ENCODE assay signal across 8 cellular contexts in the genomic region with DNA sequence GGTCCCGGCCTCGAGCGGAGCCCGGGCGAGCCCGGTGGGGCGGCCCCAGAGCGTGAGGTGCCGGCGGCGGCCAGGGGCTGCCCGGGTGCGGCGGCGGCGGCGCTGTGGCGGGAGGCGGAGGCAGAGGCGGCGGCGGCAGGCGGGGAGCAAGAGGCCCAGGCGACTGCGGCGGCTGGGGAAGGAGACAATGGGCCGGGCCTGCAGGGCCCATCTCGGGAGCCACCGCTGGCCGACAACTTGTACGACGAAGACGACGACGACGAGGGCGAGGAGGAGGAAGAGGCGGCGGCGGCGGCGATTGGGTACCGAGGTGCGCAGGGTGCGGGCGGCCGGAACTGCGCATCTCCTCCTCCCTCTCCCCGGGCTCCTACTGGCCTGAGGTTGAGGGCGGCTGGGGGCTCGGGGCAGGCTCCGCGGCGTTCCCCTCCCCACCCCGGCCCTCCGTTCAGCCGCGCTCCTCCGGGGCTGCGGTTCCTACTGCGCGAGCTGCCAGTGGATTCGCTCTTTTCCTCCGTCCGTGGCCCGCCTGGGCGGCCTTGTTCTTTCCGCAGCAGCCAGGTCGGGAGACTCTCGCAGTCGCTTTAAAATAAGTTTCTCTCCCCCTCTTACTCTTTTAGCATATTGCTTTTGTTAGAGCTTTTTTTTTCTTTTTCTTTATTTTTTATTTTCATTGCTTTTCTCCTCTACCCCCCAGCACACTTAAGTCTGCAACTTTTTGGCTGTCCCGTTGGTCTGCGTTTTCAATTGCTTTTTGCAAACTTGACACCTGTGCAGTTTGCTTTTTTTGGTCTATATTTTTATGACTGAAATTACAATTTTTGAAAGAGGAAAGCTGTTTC. TPM values are rescaled to one million over a fixed set of nuclear protein-coding genes. Genes with fewer than 3 reads are reported as not detected.
DNase-seq lines count a peak whose midpoint lies in the region; ATAC-seq and TF ChIP-seq lines count a peak whose summit lies in the region.

No MANE protein-coding gene starts in this region.

- TF ChIP-seq CTCF in omental fat pad (IDR thresholded peaks at IDR 0.05) (no peak), suprapubic skin (IDR thresholded peaks at IDR 0.05) (no peak)

- H3K27ac Mint-ChIP-seq in activated naive CD4-positive, alpha-beta T cell treated with anti-CD3 and anti-CD28 coated beads, Interleukin-2, amount 50 U/mL, for 72 hours, result peak overlapping the region; percentile 90 to 95

- in situ Hi-C loops in G401 (cut with HindIII; ENCODE audit: low sequenced_read_pairs), result no loop called here

- DNase-seq in G401 (ENCODE audit: low spot score) (peak; percentile 67), HCEC 1CT (peak; percentile 78), M059J (ENCODE audit: low read depth) (peak; percentile 75), glomerular visceral epithelial cell (ENCODE audit: extremely low spot score) (peak; percentile 82), omental fat pad (ENCODE audit: low spot score) (peak; percentile 27), suprapubic skin (ENCODE audit: low spot score in 2 of 2) (peak; percentile 88 to 92)
- peak; percentile 79 to 82 for DNase-seq in activated naive CD4-positive, alpha-beta T cell treated with anti-CD3 and anti-CD28 coated beads, Interleukin-2, amount 50 U/mL, for 72 hours (ENCODE audit: low spot score in 2 of 2)

- peaks cover 20 to 37% of the 10 kb centered on the region in 2 donors for H3K36me3 Mint-ChIP-seq in activated naive CD4-positive, alpha-beta T cell treated with anti-CD3 and anti-CD28 coated beads, Interleukin-2, amount 50 U/mL, for 72 hours

- ATAC-seq in SK-N-SH treated with all-trans-retinoic acid at 6 μM for 48 hours (peak; percentile 82), omental fat pad (ENCODE audit: low FRiP score) (peak; percentile 76)
- peak; percentile 86 to 87 for ATAC-seq in activated naive CD4-positive, alpha-beta T cell treated with anti-CD3 and anti-CD28 coated beads, Interleukin-2, amount 50 U/mL, for 72 hours

- H3K4me3 ChIP-seq in suprapubic skin, result peak overlapping the region; percentile 90

- no peaks in the 10 kb centered on the region for H3K27me3 ChIP-seq in suprapubic skin

- peak overlapping the region; percentile 100 for H3K27ac ChIP-seq in suprapubic skin

- H3K36me3 ChIP-seq in suprapubic skin, result peaks cover 32% of the 10 kb centered on the region

- H3K9me3 ChIP-seq in suprapubic skin, result no peaks in the 10 kb centered on the region

- TF ChIP-seq POLR2A in suprapubic skin (IDR thresholded peaks at IDR 0.05), result no peak

- H3K9me3 Mint-ChIP-seq in activated naive CD4-positive, alpha-beta T cell treated with anti-CD3 and anti-CD28 coated beads, Interleukin-2, amount 50 U/mL, for 72 hours, result no peaks in the 10 kb centered on the region

- TF ChIP-seq EP300 in suprapubic skin (IDR thresholded peaks at IDR 0.05), result no peak

- peaks cover 29% of the 10 kb centered on the region for H3K4me1 ChIP-seq in suprapubic skin

- under 1% methylated on average over 52 of the region's 73 CpGs for WGBS in suprapubic skin

TF ChIP-seq in SK-N-SH treated with all-trans-retinoic acid at 6 μM for 48 hours, 23 proteins besides CTCF, POLR2A, EP300 and RAD21:
- TF ChIP-seq ZNF70 (CRISPR knock-in tag; IDR thresholded peaks at IDR 0.05) (no peak), ZNF565 (CRISPR knock-in tag; conservative IDR thresholded peaks at IDR 0.05; ENCODE audit: low read depth) (no peak), RARB (CRISPR knock-in tag; IDR thresholded peaks at IDR 0.05) (no peak), TOX (CRISPR knock-in tag; IDR thresholded peaks at IDR 0.05; ENCODE audit: borderline replicate concordance) (no peak), GLIS3 (CRISPR knock-in tag; IDR thresholded peaks at IDR 0.05) (no peak)
- TF ChIP-seq, protein P1, sequence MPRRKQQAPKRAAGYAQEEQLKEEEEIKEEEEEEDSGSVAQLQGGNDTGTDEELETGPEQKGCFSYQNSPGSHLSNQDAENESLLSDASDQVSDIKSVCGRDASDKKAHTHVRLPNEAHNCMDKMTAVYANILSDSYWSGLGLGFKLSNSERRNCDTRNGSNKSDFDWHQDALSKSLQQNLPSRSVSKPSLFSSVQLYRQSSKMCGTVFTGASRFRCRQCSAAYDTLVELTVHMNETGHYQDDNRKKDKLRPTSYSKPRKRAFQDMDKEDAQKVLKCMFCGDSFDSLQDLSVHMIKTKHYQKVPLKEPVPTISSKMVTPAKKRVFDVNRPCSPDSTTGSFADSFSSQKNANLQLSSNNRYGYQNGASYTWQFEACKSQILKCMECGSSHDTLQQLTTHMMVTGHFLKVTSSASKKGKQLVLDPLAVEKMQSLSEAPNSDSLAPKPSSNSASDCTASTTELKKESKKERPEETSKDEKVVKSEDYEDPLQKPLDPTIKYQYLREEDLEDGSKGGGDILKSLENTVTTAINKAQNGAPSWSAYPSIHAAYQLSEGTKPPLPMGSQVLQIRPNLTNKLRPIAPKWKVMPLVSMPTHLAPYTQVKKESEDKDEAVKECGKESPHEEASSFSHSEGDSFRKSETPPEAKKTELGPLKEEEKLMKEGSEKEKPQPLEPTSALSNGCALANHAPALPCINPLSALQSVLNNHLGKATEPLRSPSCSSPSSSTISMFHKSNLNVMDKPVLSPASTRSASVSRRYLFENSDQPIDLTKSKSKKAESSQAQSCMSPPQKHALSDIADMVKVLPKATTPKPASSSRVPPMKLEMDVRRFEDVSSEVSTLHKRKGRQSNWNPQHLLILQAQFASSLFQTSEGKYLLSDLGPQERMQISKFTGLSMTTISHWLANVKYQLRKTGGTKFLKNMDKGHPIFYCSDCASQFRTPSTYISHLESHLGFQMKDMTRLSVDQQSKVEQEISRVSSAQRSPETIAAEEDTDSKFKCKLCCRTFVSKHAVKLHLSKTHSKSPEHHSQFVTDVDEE (CRISPR knock-in tag; IDR thresholded peaks at IDR 0.05), result no peak

RNA-seq across cellular contexts. Expression of a gene that starts 0.6 kb away (rescaled TPM):
- 14.8 and 27.2 TPM in 2 replicates for total RNA-seq in G401 (2014; rRNA removed; shearing (Covaris generic))
- 8.1 and 15.2 TPM in 2 replicates for total RNA-seq in M059J (2014; rRNA removed; shearing (Covaris generic))
- 10 to 100 TPM; 15.4 to 39.8 TPM for total RNA-seq in activated naive CD4-positive, alpha-beta T cell treated with anti-CD3 and anti-CD28 coated beads, Interleukin-2, amount 50 U/mL, for 72 hours
- 10 to 100 TPM; 19.1 to 38.8 (median 29.7) TPM for total RNA-seq in omental fat pad
- total RNA-seq in suprapubic skin, result 10 to 100 TPM; 18.8 to 26.3 (median 20.7) TPM

RNA-seq across cellular contexts. Expression of a gene that starts 47.1 kb away (rescaled TPM):
- 1.1 and 15.8 TPM in 2 replicates for total RNA-seq in G401 (2014; rRNA removed; shearing (Covaris generic))
- 2.4 and 3.4 TPM in 2 replicates for total RNA-seq in M059J (2014; rRNA removed; shearing (Covaris generic))
- 10 to 100 TPM in 1 of 2 donors, under 1 TPM in 1; 0.68 to 37.3 TPM for total RNA-seq in activated naive CD4-positive, alpha-beta T cell treated with anti-CD3 and anti-CD28 coated beads, Interleukin-2, amount 50 U/mL, for 72 hours
- 1 to 10 TPM; 1.3 to 5.2 (median 2.6) TPM for total RNA-seq in omental fat pad
- under 1 TPM in 1 of 4 donors, not detected in 3; 0.57 TPM for total RNA-seq in suprapubic skin

Comparison
In these comparisons a context has a peak if more than half of its experiments do, and no peak if none do; other contexts are left out.
1. Peak in every context shown above with its lines: DNase-seq, ATAC-seq, H3K4me3 ChIP-seq and H3K27ac ChIP-seq.
2. DNase-seq: peak in every context shown above with its lines; median percentile 90 in suprapubic skin; 82 in glomerular visceral epithelial cell; 80 in activated naive CD4-positive, alpha-beta T cell treated with anti-CD3 and anti-CD28 coated beads, Interleukin-2, amount 50 U/mL, for 72 hours; 78 in HCEC 1CT; 75 in M059J; 67 in G401; 27 in omental fat pad.